15 cellular contexts compared by ENCODE assay signal in the genomic region with DNA sequence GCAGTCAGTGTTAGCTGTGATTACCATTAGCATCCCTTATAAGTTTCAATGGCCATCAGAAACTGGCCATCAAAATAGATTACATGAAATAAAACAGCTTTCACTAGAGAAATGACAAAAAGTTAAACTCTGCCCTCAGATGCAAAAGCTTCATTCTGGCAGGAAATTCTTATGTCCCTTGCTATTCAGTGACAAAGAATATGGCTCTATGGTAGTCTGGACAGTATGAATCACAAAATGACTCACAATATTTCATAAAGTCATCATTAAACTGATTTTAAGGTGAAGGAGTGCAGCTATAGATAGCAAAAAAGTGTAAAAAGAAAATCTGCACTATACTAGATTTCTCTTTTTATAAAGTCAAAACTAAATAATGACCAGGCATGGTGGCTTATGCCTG. TPM values are rescaled to one million over a fixed set of nuclear protein-coding genes. Genes with fewer than 3 reads are reported as not detected.
DNase-seq lines count a peak whose midpoint lies in the region; ATAC-seq and TF ChIP-seq lines count a peak whose summit lies in the region.
"Had no signal": no experiment of that assay in that cellular context is flagged by ENCODE, and none has a peak within 500 bp of the region (broad histone marks: within the 10 kb centered on the region; RNA-seq: fewer than 3 reads in every experiment).

No MANE protein-coding gene starts in this region.

- ATAC-seq in GM18502 (IDR thresholded peaks at IDR 0.05; ENCODE audit: poor library complexity, unreplicated experiment) (peak; percentile 28), HG02798 (IDR thresholded peaks at IDR 0.05; ENCODE audit: poor library complexity, unreplicated experiment) (peak; percentile 6)

- H4K20me1 ChIP-seq in SK-N-SH (ENCODE audit: insufficient read depth), result no peaks in the 10 kb centered on the region

- no peaks in the 10 kb centered on the region for H3K79me2 ChIP-seq in SK-N-SH (ENCODE audit: insufficient read depth)

- no peak overlapping the region for H3K4me3 ChIP-seq in SK-N-SH (ENCODE audit: low read depth in 2 of 2, low read length in 1 of 2)
- no peak overlapping the region for H3K4me3 ChIP-seq in foreskin fibroblast (ENCODE audit: low read depth in 1 of 2, low read length in 2 of 2)
- H3K4me3 ChIP-seq: heart right ventricle had no signal

- TF ChIP-seq POLR2A in erythroblast (IDR thresholded peaks at IDR 0.05; ENCODE audit: low read length), result no peak

- H3F3A ChIP-seq in SK-N-SH (replicated peaks; ENCODE audit: insufficient read depth), result peaks cover 35% of the 10 kb centered on the region

- H3K27me3 ChIP-seq in SK-N-SH (ENCODE audit: insufficient read depth), result no peaks in the 10 kb centered on the region
- H3K27me3 ChIP-seq: heart right ventricle had no signal

- no peak overlapping the region for H2AFZ ChIP-seq in SK-N-SH (ENCODE audit: low read depth)

- peak in 1 of 2 experiments; percentile 26; a peak in 1 of 4 replicates for TF ChIP-seq EP300 in SK-N-SH (IDR thresholded peaks at IDR 0.05; ENCODE audit: borderline replicate concordance in 1 of 2, low read depth in 1 of 2, low read length in 1 of 2)

- H3K9me2 ChIP-seq in SK-N-SH, result no peaks in the 10 kb centered on the region

- no peak for TF ChIP-seq CTCF in SK-N-SH (IDR thresholded peaks at IDR 0.05)
- no peak for TF ChIP-seq CTCF in foreskin fibroblast (IDR thresholded peaks at IDR 0.05; ENCODE audit: low read depth, low read length)

- no peak overlapping the region; the same call in 1 of the 2 replicates for H3K9ac ChIP-seq in SK-N-SH

- DNase-seq in SK-N-SH (peak; percentile 5), foreskin fibroblast (peak; percentile 12 to 35), erythroblast (lab: John Stamatoyannopoulos, UW) (no peak), NCI-H526 (lab: John Stamatoyannopoulos, UW) (no peak), NCI-H146 (lab: John Stamatoyannopoulos, UW) (no peak), DMS 273 (lab: John Stamatoyannopoulos, UW; ENCODE audit: unreplicated experiment) (no peak)
- DNase-seq: activated B cell treated with CpG ODN at 0.5 μM for 24 hours; cerebellar nuclear complex; kidney; NCI-H187; posterior cingulate gyrus; stimulated activated CD4-positive, alpha-beta T cell treated with anti-CD3 and anti-CD28 coated beads, Interleukin-12 subunit alpha, Interleukin-12 subunit beta, amount 100 ng/mL, for 4 hours had no signal

- no peaks in the 10 kb centered on the region for H3K9me3 ChIP-seq in SK-N-SH
- H3K9me3 ChIP-seq: heart right ventricle had no signal

- H3K4me2 ChIP-seq in SK-N-SH, result peak overlapping the region; percentile 32; the same call in 1 of the 2 replicates

- peaks cover 10 to 25% of the 10 kb centered on the region in 2 experiments for H3K4me1 ChIP-seq in SK-N-SH (ENCODE audit: control insufficient read depth in 1 of 2, insufficient read depth in 2 of 2, low read depth in 1 of 2, low read length in 1 of 2)

- peaks cover 0 to 8% of the 10 kb centered on the region in 2 experiments for H3K36me3 ChIP-seq in SK-N-SH (replicated peaks in 1 of 2; ENCODE audit: control insufficient read depth in 1 of 2, insufficient read depth in 2 of 2, low read length in 1 of 2)

- CTCF ChIA-PET in SK-N-SH (lab: Yijun Ruan, JAX), result no interaction called here

- POLR2A ChIA-PET in SK-N-SH (lab: Yijun Ruan, JAX), result interaction anchor here (1.0 kb wide), 1 partner anchor 51 kb away, joined by 3 read pairs; no protein-coding TSS in a partner anchor

- TF ChIP-seq RAD21 in SK-N-SH (IDR thresholded peaks at IDR 0.05; ENCODE audit: low read length), result no peak

- H3K27ac ChIP-seq in SK-N-SH (ENCODE audit: low read depth in 2 of 2, low read length in 1 of 2), result peak overlapping the region; percentile 77 to 82

TF ChIP-seq in SK-N-SH, 30 proteins besides CTCF, POLR2A, EP300 and RAD21:
- TF ChIP-seq NFIC (IDR thresholded peaks at IDR 0.05; ENCODE audit: borderline replicate concordance) (peak; percentile 48; the same call in 1 of the 2 replicates), MXI1 (IDR thresholded peaks at IDR 0.05; ENCODE audit: low read depth, low read length) (no peak), FOXM1 (IDR thresholded peaks at IDR 0.05; ENCODE audit: low read depth) (no peak), SMC3 (IDR thresholded peaks at IDR 0.05; ENCODE audit: low read depth, low read length) (no peak), TCF12 (IDR thresholded peaks at IDR 0.05) (peak; percentile 70), YY1 (IDR thresholded peaks at IDR 0.05; ENCODE audit: low read depth) (no peak), RFX5 (IDR thresholded peaks at IDR 0.05; ENCODE audit: low read length) (no peak), RXRA (IDR thresholded peaks at IDR 0.05; ENCODE audit: borderline replicate concordance, low read depth) (no peak), NRF1 (IDR thresholded peaks at IDR 0.05; ENCODE audit: low read depth, low read length) (no peak), FOSL2 (IDR thresholded peaks at IDR 0.05; ENCODE audit: borderline replicate concordance, low read depth) (peak; percentile 84), EZH2phosphoT487 (IDR thresholded peaks at IDR 0.05; ENCODE audit: borderline replicate concordance, low read depth) (no peak), GATA2 (CRISPR knock-in tag; IDR thresholded peaks at IDR 0.05) (no peak), MEF2A (IDR thresholded peaks at IDR 0.05; ENCODE audit: borderline replicate concordance, low read depth) (0 out of 2 replicates have a peak, but pooled peaks have one; percentile 27), JUND (IDR thresholded peaks at IDR 0.05) (peak; percentile 73)
- TF ChIP-seq, protein P1, sequence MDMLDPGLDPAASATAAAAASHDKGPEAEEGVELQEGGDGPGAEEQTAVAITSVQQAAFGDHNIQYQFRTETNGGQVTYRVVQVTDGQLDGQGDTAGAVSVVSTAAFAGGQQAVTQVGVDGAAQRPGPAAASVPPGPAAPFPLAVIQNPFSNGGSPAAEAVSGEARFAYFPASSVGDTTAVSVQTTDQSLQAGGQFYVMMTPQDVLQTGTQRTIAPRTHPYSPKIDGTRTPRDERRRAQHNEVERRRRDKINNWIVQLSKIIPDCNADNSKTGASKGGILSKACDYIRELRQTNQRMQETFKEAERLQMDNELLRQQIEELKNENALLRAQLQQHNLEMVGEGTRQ (IDR thresholded peaks at IDR 0.05; ENCODE audit: borderline replicate concordance, low read depth, low read length), result no peak
- TF ChIP-seq, protein P2, sequence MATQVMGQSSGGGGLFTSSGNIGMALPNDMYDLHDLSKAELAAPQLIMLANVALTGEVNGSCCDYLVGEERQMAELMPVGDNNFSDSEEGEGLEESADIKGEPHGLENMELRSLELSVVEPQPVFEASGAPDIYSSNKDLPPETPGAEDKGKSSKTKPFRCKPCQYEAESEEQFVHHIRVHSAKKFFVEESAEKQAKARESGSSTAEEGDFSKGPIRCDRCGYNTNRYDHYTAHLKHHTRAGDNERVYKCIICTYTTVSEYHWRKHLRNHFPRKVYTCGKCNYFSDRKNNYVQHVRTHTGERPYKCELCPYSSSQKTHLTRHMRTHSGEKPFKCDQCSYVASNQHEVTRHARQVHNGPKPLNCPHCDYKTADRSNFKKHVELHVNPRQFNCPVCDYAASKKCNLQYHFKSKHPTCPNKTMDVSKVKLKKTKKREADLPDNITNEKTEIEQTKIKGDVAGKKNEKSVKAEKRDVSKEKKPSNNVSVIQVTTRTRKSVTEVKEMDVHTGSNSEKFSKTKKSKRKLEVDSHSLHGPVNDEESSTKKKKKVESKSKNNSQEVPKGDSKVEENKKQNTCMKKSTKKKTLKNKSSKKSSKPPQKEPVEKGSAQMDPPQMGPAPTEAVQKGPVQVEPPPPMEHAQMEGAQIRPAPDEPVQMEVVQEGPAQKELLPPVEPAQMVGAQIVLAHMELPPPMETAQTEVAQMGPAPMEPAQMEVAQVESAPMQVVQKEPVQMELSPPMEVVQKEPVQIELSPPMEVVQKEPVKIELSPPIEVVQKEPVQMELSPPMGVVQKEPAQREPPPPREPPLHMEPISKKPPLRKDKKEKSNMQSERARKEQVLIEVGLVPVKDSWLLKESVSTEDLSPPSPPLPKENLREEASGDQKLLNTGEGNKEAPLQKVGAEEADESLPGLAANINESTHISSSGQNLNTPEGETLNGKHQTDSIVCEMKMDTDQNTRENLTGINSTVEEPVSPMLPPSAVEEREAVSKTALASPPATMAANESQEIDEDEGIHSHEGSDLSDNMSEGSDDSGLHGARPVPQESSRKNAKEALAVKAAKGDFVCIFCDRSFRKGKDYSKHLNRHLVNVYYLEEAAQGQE (IDR thresholded peaks at IDR 0.05; ENCODE audit: low read depth, low read length), result no peak
- TF ChIP-seq, protein P3, sequence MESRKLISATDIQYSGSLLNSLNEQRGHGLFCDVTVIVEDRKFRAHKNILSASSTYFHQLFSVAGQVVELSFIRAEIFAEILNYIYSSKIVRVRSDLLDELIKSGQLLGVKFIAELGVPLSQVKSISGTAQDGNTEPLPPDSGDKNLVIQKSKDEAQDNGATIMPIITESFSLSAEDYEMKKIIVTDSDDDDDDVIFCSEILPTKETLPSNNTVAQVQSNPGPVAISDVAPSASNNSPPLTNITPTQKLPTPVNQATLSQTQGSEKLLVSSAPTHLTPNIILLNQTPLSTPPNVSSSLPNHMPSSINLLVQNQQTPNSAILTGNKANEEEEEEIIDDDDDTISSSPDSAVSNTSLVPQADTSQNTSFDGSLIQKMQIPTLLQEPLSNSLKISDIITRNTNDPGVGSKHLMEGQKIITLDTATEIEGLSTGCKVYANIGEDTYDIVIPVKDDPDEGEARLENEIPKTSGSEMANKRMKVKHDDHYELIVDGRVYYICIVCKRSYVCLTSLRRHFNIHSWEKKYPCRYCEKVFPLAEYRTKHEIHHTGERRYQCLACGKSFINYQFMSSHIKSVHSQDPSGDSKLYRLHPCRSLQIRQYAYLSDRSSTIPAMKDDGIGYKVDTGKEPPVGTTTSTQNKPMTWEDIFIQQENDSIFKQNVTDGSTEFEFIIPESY (IDR thresholded peaks at IDR 0.05; ENCODE audit: borderline replicate concordance, low read depth), result 0 out of 2 replicates have a peak, but pooled peaks have one; percentile 6
- TF ChIP-seq, protein P4, sequence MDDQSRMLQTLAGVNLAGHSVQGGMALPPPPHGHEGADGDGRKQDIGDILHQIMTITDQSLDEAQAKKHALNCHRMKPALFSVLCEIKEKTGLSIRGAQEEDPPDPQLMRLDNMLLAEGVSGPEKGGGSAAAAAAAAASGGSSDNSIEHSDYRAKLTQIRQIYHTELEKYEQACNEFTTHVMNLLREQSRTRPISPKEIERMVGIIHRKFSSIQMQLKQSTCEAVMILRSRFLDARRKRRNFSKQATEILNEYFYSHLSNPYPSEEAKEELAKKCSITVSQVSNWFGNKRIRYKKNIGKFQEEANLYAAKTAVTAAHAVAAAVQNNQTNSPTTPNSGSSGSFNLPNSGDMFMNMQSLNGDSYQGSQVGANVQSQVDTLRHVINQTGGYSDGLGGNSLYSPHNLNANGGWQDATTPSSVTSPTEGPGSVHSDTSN (IDR thresholded peaks at IDR 0.05), result peak; percentile 48

RNA-seq across cellular contexts. Expression of a gene that starts 43.4 kb away (rescaled TPM):
- polyA plus RNA-seq in SK-N-SH (2012; rRNA removed), result 5.3 and 7.8 TPM in 2 replicates
- polyA plus RNA-seq in SK-N-SH (2012; cell fraction: cytosol; rRNA removed), result 5.7 and 6.6 TPM in 2 replicates
- 8.7 and 16.3 TPM in 2 replicates for polyA plus RNA-seq in SK-N-SH (2012; cell fraction: nucleus; rRNA removed)

RNA-seq across cellular contexts. Expression of a gene that starts 51.3 kb away (rescaled TPM):
- polyA plus RNA-seq in SK-N-SH (2012; rRNA removed), result 4.9 and 6.6 TPM in 2 replicates
- polyA plus RNA-seq in SK-N-SH (2012; cell fraction: cytosol; rRNA removed), result 6.1 and 8.5 TPM in 2 replicates
- 6.2 and 19.5 TPM in 2 replicates for polyA plus RNA-seq in SK-N-SH (2012; cell fraction: nucleus; rRNA removed)

Comparison
In these comparisons a context has a peak if more than half of its experiments do, and no peak if none do; other contexts are left out.
1. DNase-seq: peak in SK-N-SH (single experiment) and foreskin fibroblast (2 of 2); none in erythroblast (0 of 2), NCI-H526 (0 of 2), NCI-H146 (single experiment) and DMS 273 (single experiment).